In genomic region chr3:32018723-32019564, GRCh38 we compare ENCODE assay signal across 8 cellular contexts. TPM values are rescaled to one million over a fixed set of nuclear protein-coding genes. Genes with fewer than 3 reads are reported as not detected.
DNase-seq lines count a peak whose midpoint lies in the region; ATAC-seq, FAIRE-seq and TF ChIP-seq lines count a peak whose summit lies in the region.

No MANE protein-coding gene starts in this region.

- POLR2A ChIA-PET in CD4-positive, alpha-beta T cell (lab: Charles Lee), result interaction anchor here (1.0 to 1.3 kb wide), 2 partner anchors 96 to 108 kb away, joined by 3 read pairs; no protein-coding TSS in a partner anchor

- no peaks in the 10 kb centered on the region for H3K4me1 Mint-ChIP-seq in CD4-positive, alpha-beta T cell (ENCODE audit: low read depth)

- CTCF ChIA-PET in CD4-positive, alpha-beta T cell (lab: Charles Lee), result interaction anchor here (1.3 to 2.4 kb wide), 4 partner anchors 96 to 127 kb away, joined by 3 to 24 read pairs (median 6); no protein-coding TSS in a partner anchor

- H3K9me3 Mint-ChIP-seq in CD4-positive, alpha-beta T cell, result no peaks in the 10 kb centered on the region

- H3K27me3 Mint-ChIP-seq in CD4-positive, alpha-beta T cell, result no peaks in the 10 kb centered on the region

- no peaks in the 10 kb centered on the region for H3K36me3 ChIP-seq in bronchial epithelial cell (ENCODE audit: control insufficient read depth, insufficient read depth, low read length)
- H3K36me3 ChIP-seq in uterus, result no peaks in the 10 kb centered on the region

- TF ChIP-seq CTCF in CD4-positive, alpha-beta T cell (IDR thresholded peaks at IDR 0.05), result peak; percentile 88
- TF ChIP-seq CTCF in bronchial epithelial cell (IDR thresholded peaks at IDR 0.05; ENCODE audit: insufficient read depth, low read length, severe bottlenecking) (peak; percentile 56), uterus (IDR thresholded peaks at IDR 0.05) (peak; percentile 62 to 83 (median 77))

- TF ChIP-seq POLR2A in uterus (IDR thresholded peaks at IDR 0.05), result no peak

- no peak for FAIRE-seq in bronchial epithelial cell (lab: Jason Lieb, UNC)

- H3K27ac Mint-ChIP-seq in CD4-positive, alpha-beta T cell, result no peak overlapping the region

- intact Hi-C loops in CD4-positive, alpha-beta T cell (cut with DNase I, micrococcal nuclease), result loop anchor here in 1 of 2 experiments (1.0 to 5.0 kb wide), 2 partner anchors 125 to 318 kb away; no protein-coding TSS in a partner anchor
- intact Hi-C loops in uterus (cut with DNase I; ENCODE audit: low total_unique reads), result loop anchor here (5.0 kb wide), 1 partner anchor 123 kb away; no protein-coding TSS in a partner anchor

- no peak for DNase-seq in CD4-positive, alpha-beta T cell
- DNase-seq in NCI-H446 treated with DMSO at 0.1 percent for 48 hours (lab: John Stamatoyannopoulos, UW) (peak; percentile 30), bronchial epithelial cell (ENCODE audit: low read depth) (peak; percentile 66), kidney tubule cell (ENCODE audit: low spot score) (peak; percentile 45), uterus (no peak), mesenteric fat pad (ENCODE audit: low spot score) (no peak)
- DNase-seq in activated CD8-positive, alpha-beta memory T cell treated with anti-CD3 and anti-CD28 coated beads, Interleukin-2, amount 50 U/mL, for 4 hours, result no peak

- H3K9me3 ChIP-seq in CD4-positive, alpha-beta T cell (ENCODE audit: control insufficient read depth, low read length), result no peaks in the 10 kb centered on the region
- no peaks in the 10 kb centered on the region for H3K9me3 ChIP-seq in uterus

- no peak overlapping the region for H3K4me3 Mint-ChIP-seq in CD4-positive, alpha-beta T cell

- ATAC-seq in CD4-positive, alpha-beta T cell (ENCODE audit: poor library complexity), result no peak
- ATAC-seq in GM21717 (IDR thresholded peaks at IDR 0.05; ENCODE audit: unreplicated experiment), result peak; percentile 61

- no peaks in the 10 kb centered on the region for H3K27me3 ChIP-seq in CD4-positive, alpha-beta T cell (ENCODE audit: control insufficient read depth, insufficient read depth, low read length)
- H3K27me3 ChIP-seq in bronchial epithelial cell (ENCODE audit: control insufficient read depth, insufficient read depth, low read length) (no peaks in the 10 kb centered on the region), uterus (no peaks in the 10 kb centered on the region)

- H3K4me1 ChIP-seq in uterus, result no peaks in the 10 kb centered on the region

- no peaks in the 10 kb centered on the region for H3K36me3 Mint-ChIP-seq in CD4-positive, alpha-beta T cell (ENCODE audit: low read depth)

- H3K4me3 ChIP-seq in bronchial epithelial cell (ENCODE audit: low read depth, low read length) (no peak overlapping the region), uterus (no peak overlapping the region)

- H3K27ac ChIP-seq in CD4-positive, alpha-beta T cell (ENCODE audit: low read depth, low read length), result no peak overlapping the region
- H3K27ac ChIP-seq in uterus, result no peak overlapping the region

RNA-seq across cellular contexts. Expression of gene ZNF860, which starts 37.4 kb away (rescaled TPM):
- total RNA-seq in CD4-positive, alpha-beta T cell, result not detected
- total RNA-seq in bronchial epithelial cell, result 2.8 and 3.7 TPM in 2 replicates
- 1 to 10 TPM in 3 of 4 donors, under 1 TPM in 1; 0.26 to 2.8 (median 1.5) TPM for total RNA-seq in uterus
- total RNA-seq in mesenteric fat pad, result 0.45 TPM

RNA-seq across cellular contexts. Expression of gene OSBPL10, which starts 37.9 kb away (rescaled TPM):
- not detected for total RNA-seq in CD4-positive, alpha-beta T cell
- 18.1 and 20.5 TPM in 2 replicates for total RNA-seq in bronchial epithelial cell
- 10 to 100 TPM; 30.0 to 49.7 (median 43.7) TPM for total RNA-seq in uterus
- 18.9 TPM for total RNA-seq in mesenteric fat pad

Comparison
In these comparisons a context has a peak if more than half of its experiments do, and no peak if none do; other contexts are left out.
1. DNase-seq: peak in NCI-H446 treated with DMSO at 0.1 percent for 48 hours (single experiment), bronchial epithelial cell (single experiment) and kidney tubule cell (single experiment); none in CD4-positive, alpha-beta T cell (0 of 10), uterus (0 of 2), activated CD8-positive, alpha-beta memory T cell treated with anti-CD3 and anti-CD28 coated beads, Interleukin-2, amount 50 U/mL, for 4 hours (single experiment) and mesenteric fat pad (single experiment).
2. RNA of gene OSBPL10, which starts 37.9 kb away (total RNA-seq): 30.0 to 49.7 TPM in uterus, 18.1 to 20.5 TPM in bronchial epithelial cell and 18.9 TPM in mesenteric fat pad (single experiment); not detected in CD4-positive, alpha-beta T cell; every median in the first group is over 10 times any median in the second.
3. Peak in every context shown above with its lines, with median percentiles within 50 percentile points of each other: CTCF ChIP-seq.